ENCODE assay signal across 18 cellular contexts in genomic region chr3:71252466-71252865, GRCh38.
DNase-seq lines count a peak whose midpoint lies in the region; ATAC-seq and TF ChIP-seq lines count a peak whose summit lies in the region.
"Had no signal": no experiment of that assay in that cellular context is flagged by ENCODE, and none has a peak within 500 bp of the region (broad histone marks: within the 10 kb centered on the region; RNA-seq: fewer than 3 reads in every experiment).

No MANE protein-coding gene starts in this region.

- in situ Hi-C loops in GM23248 (cut with MboI), result no loop called here

- ATAC-seq in body of pancreas, result peak; percentile 83
- ATAC-seq: activated T-cell treated with anti-CD3 and anti-CD28 coated beads, Interleukin-2, amount 50 U/mL, for 4 hours; gastroesophageal sphincter; natural killer cell treated with Interleukin-12 subunit alpha and Interleukin-12 subunit beta and Interleukin-15 and Interleukin-18, amount 100 ng/mL, for 72 hours had no signal

- H3K9ac ChIP-seq in GM23248 (peak overlapping the region; percentile 35; the same call in 1 of the 2 replicates), colonic mucosa (ENCODE audit: low read depth in 2 of 2, low read length in 2 of 2) (no peak overlapping the region)

- H3K9me3 ChIP-seq in GM23248 (ENCODE audit: low read depth) (no peaks in the 10 kb centered on the region), body of pancreas (no peaks in the 10 kb centered on the region), colonic mucosa (no peaks in the 10 kb centered on the region), WERI-Rb-1 (ENCODE audit: severe bottlenecking) (no peaks in the 10 kb centered on the region)
- H3K9me3 ChIP-seq: adrenal gland, gastroesophageal sphincter had no signal

- no peak overlapping the region for H3K4me3 Mint-ChIP-seq in mesothelial cell of epicardium
- H3K4me3 Mint-ChIP-seq: activated T-cell treated with anti-CD3 and anti-CD28 coated beads, Interleukin-2, amount 50 U/mL, for 4 hours; natural killer cell treated with Interleukin-12 subunit alpha and Interleukin-12 subunit beta and Interleukin-15 and Interleukin-18, amount 100 ng/mL, for 72 hours had no signal

- H3K27me3 ChIP-seq in ACC112 (ENCODE audit: insufficient read depth, low read length) (no peaks in the 10 kb centered on the region), GM23248 (replicated peaks; ENCODE audit: insufficient read depth) (no peaks in the 10 kb centered on the region), body of pancreas (no peaks in the 10 kb centered on the region), colonic mucosa (no peaks in the 10 kb centered on the region), WERI-Rb-1 (ENCODE audit: insufficient read depth, low read depth, severe bottlenecking) (no peaks in the 10 kb centered on the region)
- H3K27me3 ChIP-seq: adrenal gland, gastroesophageal sphincter had no signal

- H2AFZ ChIP-seq in ACC112 (ENCODE audit: low read length, unreplicated experiment) (no peak overlapping the region), GM23248 (no peak overlapping the region)

- no peaks in the 10 kb centered on the region for H3K79me2 ChIP-seq in ACC112 (ENCODE audit: control insufficient read depth, insufficient read depth, low read length, unreplicated experiment)
- no peaks in the 10 kb centered on the region; the same call in 1 of the 2 replicates for H3K79me2 ChIP-seq in GM23248 (ENCODE audit: insufficient read depth)

- H4K20me1 ChIP-seq in GM23248 (ENCODE audit: insufficient read depth), result no peaks in the 10 kb centered on the region

- peaks cover 8% of the 10 kb centered on the region for H3K9me3 Mint-ChIP-seq in mesothelial cell of epicardium
- H3K9me3 Mint-ChIP-seq: activated T-cell treated with anti-CD3 and anti-CD28 coated beads, Interleukin-2, amount 50 U/mL, for 4 hours; natural killer cell treated with Interleukin-12 subunit alpha and Interleukin-12 subunit beta and Interleukin-15 and Interleukin-18, amount 100 ng/mL, for 72 hours had no signal

- 93 to 100% methylated on average over 2 of the region's 2 CpGs for WGBS in GM23248 (ENCODE audit: low coverage in 1 of 2, low lambda C conversion rate in 2 of 2, missing lambda C conversion rate in 2 of 2), 2 experiments
- 31 to 33% methylated on average over 2 of the region's 2 CpGs for WGBS in body of pancreas, 2 donors

- peak in 1 of 3 donors; percentile 36 for TF ChIP-seq POLR2A in body of pancreas (IDR thresholded peaks at IDR 0.05)

- DNase-seq in GM23248 (no peak), body of pancreas (peak; percentile 65 to 82 (median 71)), mesothelial cell of epicardium (ENCODE audit: low spot score in 2 of 2, unreplicated experiment in 2 of 2) (no peak), DMS79 (lab: John Stamatoyannopoulos, UW) (no peak), colonic mucosa (no peak), WERI-Rb-1 (no peak), NCI-H526 (lab: John Stamatoyannopoulos, UW) (no peak)
- DNase-seq: activated CD4-positive, alpha-beta T cell treated with anti-CD3 and anti-CD28 coated beads, Interleukin-2, amount 50 U/mL, for 48 hours; activated T-cell treated with anti-CD3 and anti-CD28 coated beads, Interleukin-2, amount 50 U/mL, for 4 hours; adrenal gland; cortex of kidney; NCI-H1694 treated with DMSO at 0.1 percent for 48 hours; NCI-H524; substantia nigra had no signal

- no peaks in the 10 kb centered on the region for H3K36me3 ChIP-seq in ACC112 (ENCODE audit: insufficient read depth, low read length)
- H3K36me3 ChIP-seq in GM23248 (ENCODE audit: low read depth), result no peaks in the 10 kb centered on the region
- no peaks in the 10 kb centered on the region for H3K36me3 ChIP-seq in body of pancreas (replicated peaks in 1 of 2; ENCODE audit: insufficient read depth in 1 of 2, low read depth in 2 of 2)
- H3K36me3 ChIP-seq in colonic mucosa, result no peaks in the 10 kb centered on the region
- H3K36me3 ChIP-seq in WERI-Rb-1, result no peaks in the 10 kb centered on the region
- H3K36me3 ChIP-seq: adrenal gland, gastroesophageal sphincter had no signal

- intact Hi-C loops in body of pancreas (cut with DNase I), result no loop called here
- intact Hi-C loops in colonic mucosa (cut with DNase I), result no loop called here

- H3K9me2 ChIP-seq in GM23248 (ENCODE audit: insufficient read depth), result no peaks in the 10 kb centered on the region

- TF ChIP-seq CTCF in body of pancreas (IDR thresholded peaks at IDR 0.05) (no peak), mesothelial cell of epicardium (IDR thresholded peaks at IDR 0.05; ENCODE audit: unreplicated experiment) (no peak), colonic mucosa (IDR thresholded peaks at IDR 0.05) (no peak), WERI-Rb-1 (IDR thresholded peaks at IDR 0.05; ENCODE audit: low read depth, low read length) (no peak)

- H3K4me2 ChIP-seq in GM23248 (ENCODE audit: unreplicated experiment), result no peak overlapping the region

- H3K4me3 ChIP-seq in ACC112 (ENCODE audit: low read depth, low read length) (no peak overlapping the region), GM23248 (no peak overlapping the region), body of pancreas (no peak overlapping the region), colonic mucosa (no peak overlapping the region), WERI-Rb-1 (ENCODE audit: low read depth, low read length) (no peak overlapping the region)
- H3K4me3 ChIP-seq: adrenal gland, gastroesophageal sphincter, SK-N-MC had no signal

- peak overlapping the region; percentile 57 for H3K27ac Mint-ChIP-seq in mesothelial cell of epicardium
- H3K27ac Mint-ChIP-seq: natural killer cell treated with Interleukin-12 subunit alpha and Interleukin-12 subunit beta and Interleukin-15 and Interleukin-18, amount 100 ng/mL, for 72 hours had no signal

- peaks cover 56% of the 10 kb centered on the region for H3K4me1 ChIP-seq in ACC112 (ENCODE audit: control insufficient read depth, insufficient read depth, low read length, unreplicated experiment)
- H3K4me1 ChIP-seq in GM23248 (ENCODE audit: insufficient read depth), result peaks cover 34% of the 10 kb centered on the region
- peaks cover 53% of the 10 kb centered on the region for H3K4me1 ChIP-seq in body of pancreas
- H3K4me1 ChIP-seq in colonic mucosa, result no peaks in the 10 kb centered on the region

- H3F3A ChIP-seq in GM23248 (ENCODE audit: insufficient read depth), result peaks cover 27% of the 10 kb centered on the region

- H3K27ac ChIP-seq in ACC112 (ENCODE audit: low read depth, low read length) (peak overlapping the region; percentile 96), GM23248 (peak overlapping the region; percentile 88), body of pancreas (peak overlapping the region; percentile 63 to 86 (median 77)), colonic mucosa (no peak overlapping the region), WERI-Rb-1 (no peak overlapping the region)
- H3K27ac ChIP-seq: adrenal gland, SK-N-MC had no signal

- H3K4me1 Mint-ChIP-seq in mesothelial cell of epicardium, result peaks cover 37% of the 10 kb centered on the region

- H3K27me3 Mint-ChIP-seq in mesothelial cell of epicardium (ENCODE audit: low read depth), result no peaks in the 10 kb centered on the region
- H3K27me3 Mint-ChIP-seq: natural killer cell treated with Interleukin-12 subunit alpha and Interleukin-12 subunit beta and Interleukin-15 and Interleukin-18, amount 100 ng/mL, for 72 hours had no signal

- H3K36me3 Mint-ChIP-seq in mesothelial cell of epicardium, result no peaks in the 10 kb centered on the region
- H3K36me3 Mint-ChIP-seq: natural killer cell treated with Interleukin-12 subunit alpha and Interleukin-12 subunit beta and Interleukin-15 and Interleukin-18, amount 100 ng/mL, for 72 hours had no signal

Comparison
In these comparisons a context has a peak if more than half of its experiments do, and no peak if none do; other contexts are left out.
1. H3K27ac ChIP-seq: peak in ACC112 (single experiment), GM23248 (single experiment) and body of pancreas (4 of 4); none in colonic mucosa (single experiment) and WERI-Rb-1 (single experiment).
2. DNase-seq: peak in body of pancreas (4 of 4); none in GM23248 (single experiment), mesothelial cell of epicardium (0 of 2), DMS79 (single experiment), colonic mucosa (single experiment), WERI-Rb-1 (single experiment) and NCI-H526 (0 of 2).